Comparison of ENCODE assay signal across 21 cellular contexts in genomic region chr7:25624001-25624400, GRCh38.
"Had no signal": no experiment of that assay in that cellular context is flagged by ENCODE, and none has a peak within 500 bp of the region (broad histone marks: within the 10 kb centered on the region; RNA-seq: fewer than 3 reads in every experiment).

No MANE protein-coding gene starts in this region.

- FAIRE-seq: kidney, urothelium cell line had no signal

- H3K27me3 Mint-ChIP-seq: activated CD4-positive, alpha-beta memory T cell treated with anti-CD3 and anti-CD28 coated beads for 36 hours; activated naive CD4-positive, alpha-beta T cell treated with anti-CD3 and anti-CD28 coated beads, Interleukin-2, amount 50 U/mL, for 24 hours; activated T-cell treated with anti-CD3 and anti-CD28 coated beads, Interleukin-2, amount 50 U/mL, for 24 hours had no signal

- H3K27ac Mint-ChIP-seq: activated CD4-positive, alpha-beta memory T cell treated with anti-CD3 and anti-CD28 coated beads for 36 hours; activated CD8-positive, alpha-beta memory T cell treated with anti-CD3 and anti-CD28 coated beads, Interleukin-2, amount 10 ng/mL, durations not matched to agents 7 days and 5 days; activated naive CD4-positive, alpha-beta T cell treated with anti-CD3 and anti-CD28 coated beads, Interleukin-2, amount 50 U/mL, for 24 hours; activated T-cell treated with anti-CD3 and anti-CD28 coated beads, Interleukin-2, amount 50 U/mL, for 24 hours; stimulated activated effector memory CD8-positive, alpha-beta T cell treated with anti-CD3 and anti-CD28 coated beads, Interleukin-12 subunit alpha, Interleukin-12 subunit beta, amount 100 ng/mL, for 72 hours had no signal

- H3K4me3 ChIP-seq: adrenal gland, psoas muscle, sigmoid colon had no signal

- DNase-seq: activated CD4-positive, alpha-beta memory T cell treated with anti-CD3 and anti-CD28 coated beads for 36 hours; activated CD4-positive, alpha-beta T cell treated with anti-CD3 and anti-CD28 coated beads for 1 hour; activated CD8-positive, alpha-beta memory T cell treated with anti-CD3 and anti-CD28 coated beads, Interleukin-2, amount 10 ng/mL, durations not matched to agents 7 days and 5 days; activated effector memory CD4-positive, alpha-beta T cell treated with anti-CD3 and anti-CD28 coated beads, Interleukin-2, amount 50 U/mL, for 16 hours; activated T-cell treated with anti-CD3 and anti-CD28 coated beads, Interleukin-2, amount 50 U/mL, for 24 hours; adrenal gland; caudate nucleus; cortex of kidney; effector CD8-positive, alpha-beta T cell; hippocampal formation; kidney; psoas muscle; sigmoid colon; stimulated activated CD4-positive, alpha-beta T cell treated with anti-CD3 and anti-CD28 coated beads, Interleukin-1b, Interleukin-23, amount 100 ng/mL, for 48 hours; T-helper 1 cell; T1000 had no signal

- H3K9me3 ChIP-seq: adrenal gland, psoas muscle, sigmoid colon had no signal

- H3K27me3 ChIP-seq: adrenal gland, sigmoid colon had no signal

- H3K27ac ChIP-seq: psoas muscle, sigmoid colon, VCaP had no signal

- ATAC-seq: activated CD8-positive, alpha-beta memory T cell treated with anti-CD3 and anti-CD28 coated beads, Interleukin-2, amount 10 ng/mL, durations not matched to agents 7 days and 5 days; SK-N-SH treated with all-trans-retinoic acid at 6 μM for 48 hours; stimulated activated effector memory CD8-positive, alpha-beta T cell treated with anti-CD3 and anti-CD28 coated beads, Interleukin-12 subunit alpha, Interleukin-12 subunit beta, amount 100 ng/mL, for 72 hours had no signal

- H3K36me3 ChIP-seq: adrenal gland, sigmoid colon had no signal

- H3K36me3 Mint-ChIP-seq: activated CD4-positive, alpha-beta memory T cell treated with anti-CD3 and anti-CD28 coated beads for 36 hours; activated CD8-positive, alpha-beta memory T cell treated with anti-CD3 and anti-CD28 coated beads, Interleukin-2, amount 10 ng/mL, durations not matched to agents 7 days and 5 days; stimulated activated effector memory CD8-positive, alpha-beta T cell treated with anti-CD3 and anti-CD28 coated beads, Interleukin-12 subunit alpha, Interleukin-12 subunit beta, amount 100 ng/mL, for 72 hours had no signal

- H3K4me3 Mint-ChIP-seq: activated CD4-positive, alpha-beta memory T cell treated with anti-CD3 and anti-CD28 coated beads for 36 hours; activated CD8-positive, alpha-beta memory T cell treated with anti-CD3 and anti-CD28 coated beads, Interleukin-2, amount 10 ng/mL, durations not matched to agents 7 days and 5 days; activated naive CD4-positive, alpha-beta T cell treated with anti-CD3 and anti-CD28 coated beads, Interleukin-2, amount 50 U/mL, for 24 hours; activated T-cell treated with anti-CD3 and anti-CD28 coated beads, Interleukin-2, amount 50 U/mL, for 24 hours; stimulated activated effector memory CD8-positive, alpha-beta T cell treated with anti-CD3 and anti-CD28 coated beads, Interleukin-12 subunit alpha, Interleukin-12 subunit beta, amount 100 ng/mL, for 72 hours had no signal

- H3K9me3 Mint-ChIP-seq: activated CD4-positive, alpha-beta memory T cell treated with anti-CD3 and anti-CD28 coated beads for 36 hours; activated naive CD4-positive, alpha-beta T cell treated with anti-CD3 and anti-CD28 coated beads, Interleukin-2, amount 50 U/mL, for 24 hours; stimulated activated effector memory CD8-positive, alpha-beta T cell treated with anti-CD3 and anti-CD28 coated beads, Interleukin-12 subunit alpha, Interleukin-12 subunit beta, amount 100 ng/mL, for 72 hours had no signal

- H3K4me1 ChIP-seq: psoas muscle had no signal
